ENCODE assay signal across 20 cellular contexts in genomic region chr4:3352918-3353594, GRCh38.
DNase-seq lines count a peak whose midpoint lies in the region; ATAC-seq, FAIRE-seq and TF ChIP-seq lines count a peak whose summit lies in the region.
"Had no signal": no experiment of that assay in that cellular context is flagged by ENCODE, and none has a peak within 500 bp of the region (broad histone marks: within the 10 kb centered on the region; RNA-seq: fewer than 3 reads in every experiment).

No MANE protein-coding gene starts in this region.

- H3K36me3 ChIP-seq in bronchial epithelial cell (ENCODE audit: control insufficient read depth, insufficient read depth, low read length) = no peaks in the 10 kb centered on the region
- H3K36me3 ChIP-seq in mesenchymal stem cell (ENCODE audit: control insufficient read depth in 1 of 2, insufficient read depth in 2 of 2, low read depth in 1 of 2, low read length in 2 of 2) = no peaks in the 10 kb centered on the region
- H3K36me3 ChIP-seq in vagina = no peaks in the 10 kb centered on the region
- H3K36me3 ChIP-seq: HAP-1 had no signal

- peak; percentile 36 for DNase-seq in activated CD8-positive, alpha-beta memory T cell treated with anti-CD3 and anti-CD28 coated beads, Interleukin-2, amount 10 ng/mL, durations not matched to agents 7 days and 5 days
- no peak for DNase-seq in activated CD8-positive, alpha-beta memory T cell treated with anti-CD3 and anti-CD28 coated beads, Interleukin-2, amount 50 U/mL, for 4 hours
- DNase-seq in bronchial epithelial cell (ENCODE audit: low read depth) (no peak), mesenchymal stem cell (no peak), vagina (ENCODE audit: extremely low spot score in 2 of 2) (peak; percentile 74 to 80), NCI-H2107 treated with DMSO at 0.1 percent for 48 hours (lab: John Stamatoyannopoulos, UW; ENCODE audit: unreplicated experiment) (no peak)
- no peak for DNase-seq in activated naive CD4-positive, alpha-beta T cell treated with anti-CD3 and anti-CD28 coated beads for 36 hours
- DNase-seq: COR-L47, DMS153, EL, NCI-H1105 treated with DMSO at 0.1 percent for 48 hours, NCI-H187, NCI-H2171 treated with DMSO at 0.1 percent for 48 hours, NCI-H748 treated with DMSO at 0.1 percent for 48 hours, RPMI8226, SJCRH30 had no signal

- H2BK5ac ChIP-seq in mesenchymal stem cell (ENCODE audit: low read depth, low read length, poor library complexity, severe bottlenecking) = peak overlapping the region; percentile 3

- no peak overlapping the region for H3K23ac ChIP-seq in mesenchymal stem cell (ENCODE audit: low read length in 2 of 2)

- no peak overlapping the region for H2AFZ ChIP-seq in mesenchymal stem cell (ENCODE audit: low read depth, low read length)

- no peak overlapping the region for H3K4ac ChIP-seq in mesenchymal stem cell (ENCODE audit: low read depth in 1 of 2, low read length in 2 of 2)

- no peak overlapping the region for H2BK12ac ChIP-seq in mesenchymal stem cell (ENCODE audit: low read length in 2 of 2)

- H3K4me1 ChIP-seq in mesenchymal stem cell (ENCODE audit: control insufficient read depth, insufficient read depth, low read depth, low read length) (no peaks in the 10 kb centered on the region), vagina (peaks cover 7% of the 10 kb centered on the region)
- H3K4me1 ChIP-seq: SJCRH30 had no signal

- H3K14ac ChIP-seq in mesenchymal stem cell (ENCODE audit: low read length in 2 of 2) = no peak overlapping the region

- H3K27ac Mint-ChIP-seq in activated CD8-positive, alpha-beta memory T cell treated with anti-CD3 and anti-CD28 coated beads, Interleukin-2, amount 10 ng/mL, durations not matched to agents 7 days and 5 days = no peak overlapping the region
- H3K27ac Mint-ChIP-seq in activated naive CD4-positive, alpha-beta T cell treated with anti-CD3 and anti-CD28 coated beads for 36 hours = no peak overlapping the region

- no peak overlapping the region for H4K91ac ChIP-seq in mesenchymal stem cell (ENCODE audit: low read length)

- H3K4me3 ChIP-seq in bronchial epithelial cell (ENCODE audit: low read depth, low read length) (no peak overlapping the region), mesenchymal stem cell (ENCODE audit: insufficient read depth in 1 of 2, low read depth in 1 of 2, low read length in 2 of 2) (no peak overlapping the region), vagina (no peak overlapping the region)
- H3K4me3 ChIP-seq: HAP-1, SJCRH30 had no signal

- H3K27me3 ChIP-seq in bronchial epithelial cell (ENCODE audit: control insufficient read depth, insufficient read depth, low read length) (no peaks in the 10 kb centered on the region), mesenchymal stem cell (ENCODE audit: control insufficient read depth in 1 of 2, insufficient read depth in 1 of 2, low read length in 2 of 2) (no peaks in the 10 kb centered on the region), vagina (no peaks in the 10 kb centered on the region)
- H3K27me3 ChIP-seq: SJCRH30 had no signal

- H2BK120ac ChIP-seq in mesenchymal stem cell (ENCODE audit: low read depth, low read length) = no peak overlapping the region

- intact Hi-C loops in vagina (cut with DNase I) = no loop called here
- intact Hi-C loops in activated naive CD4-positive, alpha-beta T cell treated with anti-CD3 and anti-CD28 coated beads for 36 hours (cut with micrococcal nuclease) = no loop called here

- no peak overlapping the region for H2AK5ac ChIP-seq in mesenchymal stem cell (ENCODE audit: low read length, severe bottlenecking)

- no peak overlapping the region for H3K18ac ChIP-seq in mesenchymal stem cell (ENCODE audit: low read depth in 1 of 2, low read length in 2 of 2)

- H3K79me1 ChIP-seq in mesenchymal stem cell (replicated peaks; ENCODE audit: low read length, poor library complexity, severe bottlenecking) = peaks cover 32% of the 10 kb centered on the region

- no peak overlapping the region for H4K8ac ChIP-seq in mesenchymal stem cell (ENCODE audit: low read length)

- TF ChIP-seq CTCF in bronchial epithelial cell (IDR thresholded peaks at IDR 0.05; ENCODE audit: insufficient read depth, low read length, severe bottlenecking) = no peak
- no peak for TF ChIP-seq CTCF in vagina (IDR thresholded peaks at IDR 0.05)

- peaks cover 19% of the 10 kb centered on the region for H3K27me3 Mint-ChIP-seq in activated CD8-positive, alpha-beta memory T cell treated with anti-CD3 and anti-CD28 coated beads, Interleukin-2, amount 10 ng/mL, durations not matched to agents 7 days and 5 days
- H3K27me3 Mint-ChIP-seq in activated naive CD4-positive, alpha-beta T cell treated with anti-CD3 and anti-CD28 coated beads for 36 hours (ENCODE audit: low read depth) = no peaks in the 10 kb centered on the region

- CTCF ChIA-PET in activated CD8-positive, alpha-beta memory T cell treated with anti-CD3 and anti-CD28 coated beads, Interleukin-2, amount 10 ng/mL, durations not matched to agents 7 days and 5 days (lab: Charles Lee) = interaction anchor here (1.8 to 2.9 kb wide), 2 partner anchors 7 to 90 kb away, joined by 4 to 17 read pairs; no protein-coding TSS in a partner anchor
- CTCF ChIA-PET in activated naive CD4-positive, alpha-beta T cell treated with anti-CD3 and anti-CD28 coated beads for 36 hours (lab: Charles Lee) = interaction anchor here (2.4 kb wide), 1 partner anchor 17 kb away, joined by 7 read pairs; no protein-coding TSS in a partner anchor

- TF ChIP-seq POLR2A in vagina (IDR thresholded peaks at IDR 0.05) = no peak

- peak; percentile 70 for FAIRE-seq in bronchial epithelial cell (lab: Jason Lieb, UNC)
- FAIRE-seq: A204.1 had no signal

- H3K27ac ChIP-seq in mesenchymal stem cell (ENCODE audit: low read length, poor library complexity, severe bottlenecking) = no peak overlapping the region
- H3K27ac ChIP-seq in vagina = no peak overlapping the region
- H3K27ac ChIP-seq: C4-2B, SJCRH30 had no signal

- H3K9me3 ChIP-seq in mesenchymal stem cell (ENCODE audit: control insufficient read depth, low read length) = no peaks in the 10 kb centered on the region
- no peaks in the 10 kb centered on the region for H3K9me3 ChIP-seq in vagina

- H3K4me2 ChIP-seq in mesenchymal stem cell (ENCODE audit: low read length, poor library complexity, severe bottlenecking) = no peak overlapping the region

- H3K9ac ChIP-seq in mesenchymal stem cell (ENCODE audit: low read length) = no peak overlapping the region

- peaks cover 2% of the 10 kb centered on the region for H3K4me1 Mint-ChIP-seq in activated CD8-positive, alpha-beta memory T cell treated with anti-CD3 and anti-CD28 coated beads, Interleukin-2, amount 10 ng/mL, durations not matched to agents 7 days and 5 days
- peaks cover 6% of the 10 kb centered on the region for H3K4me1 Mint-ChIP-seq in activated naive CD4-positive, alpha-beta T cell treated with anti-CD3 and anti-CD28 coated beads for 36 hours (ENCODE audit: low read depth)

- ATAC-seq in activated CD8-positive, alpha-beta memory T cell treated with anti-CD3 and anti-CD28 coated beads, Interleukin-2, amount 10 ng/mL, durations not matched to agents 7 days and 5 days = no peak
- ATAC-seq in HG02840 (IDR thresholded peaks at IDR 0.05; ENCODE audit: low FRiP score, unreplicated experiment) = no peak

- no peaks in the 10 kb centered on the region for H3K9me3 Mint-ChIP-seq in activated CD8-positive, alpha-beta memory T cell treated with anti-CD3 and anti-CD28 coated beads, Interleukin-2, amount 10 ng/mL, durations not matched to agents 7 days and 5 days (ENCODE audit: low read depth)
- peaks cover 13% of the 10 kb centered on the region for H3K9me3 Mint-ChIP-seq in activated naive CD4-positive, alpha-beta T cell treated with anti-CD3 and anti-CD28 coated beads for 36 hours

- H3K36me3 Mint-ChIP-seq in activated CD8-positive, alpha-beta memory T cell treated with anti-CD3 and anti-CD28 coated beads, Interleukin-2, amount 10 ng/mL, durations not matched to agents 7 days and 5 days = no peaks in the 10 kb centered on the region
- H3K36me3 Mint-ChIP-seq in activated naive CD4-positive, alpha-beta T cell treated with anti-CD3 and anti-CD28 coated beads for 36 hours (ENCODE audit: low read depth) = no peaks in the 10 kb centered on the region

- H3K4me3 Mint-ChIP-seq in activated CD8-positive, alpha-beta memory T cell treated with anti-CD3 and anti-CD28 coated beads, Interleukin-2, amount 10 ng/mL, durations not matched to agents 7 days and 5 days = no peak overlapping the region
- no peak overlapping the region for H3K4me3 Mint-ChIP-seq in activated naive CD4-positive, alpha-beta T cell treated with anti-CD3 and anti-CD28 coated beads for 36 hours

- WGBS in mesenchymal stem cell = 97% methylated on average over 14 of the region's 14 CpGs

- no peak overlapping the region for H2BK15ac ChIP-seq in mesenchymal stem cell (ENCODE audit: low read depth, poor library complexity, severe bottlenecking)

Comparison
In these comparisons a context has a peak if more than half of its experiments do, and no peak if none do; other contexts are left out.
1. DNase-seq: peak in activated CD8-positive, alpha-beta memory T cell treated with anti-CD3 and anti-CD28 coated beads, Interleukin-2, amount 10 ng/mL, durations not matched to agents 7 days and 5 days (single experiment) and vagina (2 of 2); none in activated CD8-positive, alpha-beta memory T cell treated with anti-CD3 and anti-CD28 coated beads, Interleukin-2, amount 50 U/mL, for 4 hours (single experiment), bronchial epithelial cell (single experiment), mesenchymal stem cell (single experiment), NCI-H2107 treated with DMSO at 0.1 percent for 48 hours (single experiment) and activated naive CD4-positive, alpha-beta T cell treated with anti-CD3 and anti-CD28 coated beads for 36 hours (single experiment).